Comparison of ENCODE assay signal across 19 cellular contexts in genomic region chr14:20707622-20708021, GRCh38. TPM values are rescaled to one million over a fixed set of nuclear protein-coding genes. Genes with fewer than 3 reads are reported as not detected.
DNase-seq lines count a peak whose midpoint lies in the region; ATAC-seq and TF ChIP-seq lines count a peak whose summit lies in the region.
"Had no signal": no experiment of that assay in that cellular context is flagged by ENCODE, and none has a peak within 500 bp of the region (broad histone marks: within the 10 kb centered on the region; RNA-seq: fewer than 3 reads in every experiment).

No MANE protein-coding gene starts in this region.

- H3K36me3 ChIP-seq in left ventricle myocardium inferior (no peaks in the 10 kb centered on the region), right atrium auricular region (no peaks in the 10 kb centered on the region), endodermal cell (ENCODE audit: control insufficient read depth, insufficient read depth, low read length) (no peaks in the 10 kb centered on the region), lower lobe of right lung (no peaks in the 10 kb centered on the region)
- H3K36me3 ChIP-seq: neutrophil had no signal

- H3K9me3 Mint-ChIP-seq in endodermal cell = no peaks in the 10 kb centered on the region
- H3K9me3 Mint-ChIP-seq: brain; CD4-positive, CD25-positive, alpha-beta regulatory T cell had no signal

- DNase-seq in left ventricle myocardium inferior = no peak
- DNase-seq in right atrium auricular region (ENCODE audit: low spot score) = no peak
- no peak for DNase-seq in endodermal cell
- DNase-seq in lower lobe of right lung = no peak
- peak; percentile 67 for DNase-seq in ureter (ENCODE audit: low spot score)
- DNase-seq in RPMI8226 = no peak
- DNase-seq: activated CD8-positive, alpha-beta memory T cell treated with anti-CD3 and anti-CD28 coated beads, Interleukin-2, amount 50 U/mL, for 4 hours; activated naive CD4-positive, alpha-beta T cell; CD4-positive, CD25-positive, alpha-beta regulatory T cell; foreskin keratinocyte; HCEC 1CT; NCI-H1092 had no signal

- peaks cover 6% of the 10 kb centered on the region for H3K4me1 Mint-ChIP-seq in endodermal cell
- H3K4me1 Mint-ChIP-seq: brain; CD4-positive, CD25-positive, alpha-beta regulatory T cell had no signal

- H3K4me3 Mint-ChIP-seq in endodermal cell = no peak overlapping the region
- H3K4me3 Mint-ChIP-seq: brain; CD4-positive, CD25-positive, alpha-beta regulatory T cell had no signal

- no peak for TF ChIP-seq CTCF in left ventricle myocardium inferior (IDR thresholded peaks at IDR 0.05; ENCODE audit: borderline replicate concordance)
- TF ChIP-seq CTCF in right atrium auricular region (IDR thresholded peaks at IDR 0.05) = no peak
- TF ChIP-seq CTCF in endodermal cell (conservative IDR thresholded peaks at IDR 0.05) = no peak
- TF ChIP-seq CTCF in lower lobe of right lung (IDR thresholded peaks at IDR 0.05) = no peak

- no peak overlapping the region for H3K4me3 ChIP-seq in left ventricle myocardium inferior
- H3K4me3 ChIP-seq in right atrium auricular region = no peak overlapping the region
- H3K4me3 ChIP-seq in endodermal cell (ENCODE audit: low read length) = peak overlapping the region; percentile 35
- H3K4me3 ChIP-seq in lower lobe of right lung = no peak overlapping the region

- peaks cover 1% of the 10 kb centered on the region for H3K27me3 Mint-ChIP-seq in endodermal cell (ENCODE audit: insufficient read depth)

- 87 to 100% methylated on average over 1 of the region's 2 CpGs for WGBS in endodermal cell (ENCODE audit: insufficient coverage in 1 of 2, insufficient read length in 1 of 2), 2 experiments

- peak; percentile 83 to 84 for ATAC-seq in lower lobe of right lung
- no peak for ATAC-seq in HG02798 (IDR thresholded peaks at IDR 0.05; ENCODE audit: poor library complexity, unreplicated experiment)
- ATAC-seq in GM21723 (IDR thresholded peaks at IDR 0.05; ENCODE audit: unreplicated experiment) = no peak
- ATAC-seq: foreskin keratinocyte had no signal

- no peak overlapping the region for H3K9ac ChIP-seq in endodermal cell (ENCODE audit: extremely low read depth, low read length, poor library complexity, severe bottlenecking)

- H3K9me3 ChIP-seq in left ventricle myocardium inferior (replicated peaks) (no peaks in the 10 kb centered on the region), right atrium auricular region (no peaks in the 10 kb centered on the region), endodermal cell (ENCODE audit: control insufficient read depth, low read length) (peaks cover 41% of the 10 kb centered on the region), lower lobe of right lung (no peaks in the 10 kb centered on the region)
- H3K9me3 ChIP-seq: neutrophil had no signal

- no peaks in the 10 kb centered on the region for H3K4me1 ChIP-seq in left ventricle myocardium inferior
- H3K4me1 ChIP-seq in right atrium auricular region = no peaks in the 10 kb centered on the region
- no peaks in the 10 kb centered on the region for H3K4me1 ChIP-seq in endodermal cell (ENCODE audit: control insufficient read depth, insufficient read depth, low read length)
- H3K4me1 ChIP-seq in lower lobe of right lung = peaks cover 21% of the 10 kb centered on the region
- H3K4me1 ChIP-seq: foreskin keratinocyte had no signal

- intact Hi-C loops in left ventricle myocardium inferior (cut with micrococcal nuclease) (no loop called here), lower lobe of right lung (cut with DNase I) (no loop called here)

- H3K27ac ChIP-seq in left ventricle myocardium inferior (replicated peaks) (peak overlapping the region; percentile 68), right atrium auricular region (peak overlapping the region in 1 of 2 donors; percentile 41), endodermal cell (ENCODE audit: low read depth, low read length) (no peak overlapping the region), lower lobe of right lung (peak overlapping the region; percentile 59)
- H3K27ac ChIP-seq: foreskin keratinocyte, neutrophil had no signal

- no peaks in the 10 kb centered on the region for H3K36me3 Mint-ChIP-seq in endodermal cell (ENCODE audit: low read depth)
- H3K36me3 Mint-ChIP-seq: brain; CD4-positive, CD25-positive, alpha-beta regulatory T cell had no signal

- no peaks in the 10 kb centered on the region for H3K27me3 ChIP-seq in left ventricle myocardium inferior (ENCODE audit: low read depth)
- H3K27me3 ChIP-seq in right atrium auricular region = no peaks in the 10 kb centered on the region
- no peaks in the 10 kb centered on the region for H3K27me3 ChIP-seq in endodermal cell (ENCODE audit: control insufficient read depth, insufficient read depth, low read length, poor library complexity, severe bottlenecking)
- H3K27me3 ChIP-seq in lower lobe of right lung (ENCODE audit: low read depth) = no peaks in the 10 kb centered on the region
- H3K27me3 ChIP-seq: foreskin keratinocyte, neutrophil had no signal

- no peak overlapping the region for H3K27ac Mint-ChIP-seq in endodermal cell
- H3K27ac Mint-ChIP-seq: brain; CD4-positive, CD25-positive, alpha-beta regulatory T cell had no signal

RNA-seq across cellular contexts. Expression of gene ANG, which starts 19.1 kb away (rescaled TPM):
- 3.7 TPM for total RNA-seq in left ventricle myocardium inferior
- 10 to 100 TPM in 1 of 2 donors, 1 to 10 TPM in 1; 4.4 to 14.5 TPM for total RNA-seq in right atrium auricular region
- total RNA-seq in endodermal cell = 1 to 10 TPM; 2.6 to 3.4 TPM
- 6.4 TPM for polyA plus RNA-seq in endodermal cell (2013, experiment 1 of 2)
- 4.8 TPM for polyA plus RNA-seq in endodermal cell (2013, experiment 2 of 2)
- total RNA-seq in lower lobe of right lung = 29.3 TPM
- total RNA-seq in ureter = 5.5 TPM

RNA-seq across cellular contexts. Expression of gene RNASE4, which starts 23.3 kb away (rescaled TPM):
- 9.0 TPM for total RNA-seq in left ventricle myocardium inferior
- 10 to 100 TPM; 19.5 to 44.4 TPM for total RNA-seq in right atrium auricular region
- total RNA-seq in endodermal cell = 1 to 10 TPM in 1 of 2 donors, under 1 TPM in 1; 0.73 to 1.6 TPM
- 2.6 TPM for polyA plus RNA-seq in endodermal cell (2013, experiment 1 of 2)
- polyA plus RNA-seq in endodermal cell (2013, experiment 2 of 2) = 4.6 TPM
- 41.0 TPM for total RNA-seq in lower lobe of right lung
- 26.5 TPM for total RNA-seq in ureter

RNA-seq across cellular contexts. Expression of gene EDDM3A, which starts 38.1 kb away (rescaled TPM):
- total RNA-seq in left ventricle myocardium inferior (not detected), right atrium auricular region (not detected), endodermal cell (not detected), lower lobe of right lung (not detected), ureter (not detected)
- polyA plus RNA-seq in endodermal cell (2013, experiment 1 of 2) = not detected
- polyA plus RNA-seq in endodermal cell (2013, experiment 2 of 2) = not detected
- total RNA-seq: CD4-positive, CD25-positive, alpha-beta regulatory T cell; foreskin keratinocyte; mesenteric fat pad; RPMI7951; T-helper 1 cell treated with Interleukin-12 subunit alpha and Interleukin-12 subunit beta and Interleukin-4 antibody, amounts not matched to agents 30 ng/mL and 1 ng/mL, for 36 hours had no signal
- polyA plus RNA-seq: CD4-positive, CD25-positive, alpha-beta regulatory T cell; foreskin keratinocyte had no signal

Comparison
In these comparisons a context has a peak if more than half of its experiments do, and no peak if none do; other contexts are left out.
1. ATAC-seq: peak in lower lobe of right lung (2 of 2); none in HG02798 (single experiment) and GM21723 (single experiment).